Comparison of ENCODE assay signal across 8 cellular contexts in the genomic region with DNA sequence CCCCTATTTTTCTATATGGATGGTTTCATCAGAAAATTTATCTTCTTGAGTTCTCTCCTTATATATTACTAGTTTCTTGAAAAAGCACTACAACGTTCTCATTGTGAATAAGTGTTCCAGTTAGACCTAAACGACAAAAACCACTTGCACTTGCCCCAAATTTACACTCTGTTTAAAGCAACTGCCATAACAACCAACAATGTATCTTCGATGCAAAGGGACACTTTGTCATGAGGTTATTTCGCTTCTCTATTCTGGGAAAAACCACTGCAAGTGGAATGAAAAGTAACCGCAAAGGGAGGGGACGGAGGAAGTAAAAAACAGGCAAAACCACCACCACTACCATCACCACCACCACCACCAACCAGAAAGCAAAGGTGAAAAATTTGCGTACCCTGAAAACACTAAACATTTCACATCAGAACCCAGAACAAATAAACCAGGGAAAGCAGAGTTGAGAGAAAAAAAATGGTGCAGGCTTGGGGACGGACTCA. TPM values are rescaled to one million over a fixed set of nuclear protein-coding genes. Genes with fewer than 3 reads are reported as not detected.
A peak's percentile ranks its signal among the peaks of the same experiment; 100 is the strongest.
DNase-seq lines count a peak whose midpoint lies in the region; ATAC-seq and TF ChIP-seq lines count a peak whose summit lies in the region.

No MANE protein-coding gene starts in this region.

- H3K9me3 ChIP-seq in BLaER1: no peaks in the 10 kb centered on the region
- no peaks in the 10 kb centered on the region for H3K9me3 ChIP-seq in HAP-1
- no peaks in the 10 kb centered on the region for H3K9me3 ChIP-seq in WERI-Rb-1 (ENCODE audit: severe bottlenecking)

- H3K4me3 ChIP-seq in BLaER1 (peak overlapping the region; percentile 96), HAP-1 (peak overlapping the region; percentile 53), WERI-Rb-1 (ENCODE audit: low read depth, low read length) (peak overlapping the region; percentile 74), epithelial cell of proximal tubule (ENCODE audit: low read depth, low read length) (peak overlapping the region; percentile 65), rectal smooth muscle tissue (ENCODE audit: low read length) (peak overlapping the region; percentile 93)

- H3K27ac ChIP-seq in BLaER1 (peak overlapping the region; percentile 99), WERI-Rb-1 (peak overlapping the region; percentile 99), rectal smooth muscle tissue (ENCODE audit: low read depth, low read length) (peak overlapping the region; percentile 100)

- H3K4me1 ChIP-seq in BLaER1: peaks cover 31% of the 10 kb centered on the region
- H3K4me1 ChIP-seq in HAP-1: peaks cover 17% of the 10 kb centered on the region
- peaks cover 7% of the 10 kb centered on the region for H3K4me1 ChIP-seq in rectal smooth muscle tissue (ENCODE audit: control insufficient read depth, insufficient read depth, low read length)

- H3K27me3 ChIP-seq in BLaER1 (no peaks in the 10 kb centered on the region), HAP-1 (ENCODE audit: low read depth) (no peaks in the 10 kb centered on the region), WERI-Rb-1 (ENCODE audit: insufficient read depth, low read depth, severe bottlenecking) (no peaks in the 10 kb centered on the region), rectal smooth muscle tissue (ENCODE audit: control insufficient read depth, insufficient read depth, low read length) (no peaks in the 10 kb centered on the region)

- H3K9ac ChIP-seq in BLaER1 (peak overlapping the region; percentile 99), rectal smooth muscle tissue (ENCODE audit: low read length) (peak overlapping the region; percentile 86)

- ATAC-seq in HG02938 (IDR thresholded peaks at IDR 0.05; ENCODE audit: unreplicated experiment): no peak

- H3K36me3 ChIP-seq in BLaER1 (peaks cover 10% of the 10 kb centered on the region), HAP-1 (replicated peaks) (no peaks in the 10 kb centered on the region), WERI-Rb-1 (peaks cover 17% of the 10 kb centered on the region), rectal smooth muscle tissue (ENCODE audit: control insufficient read depth, insufficient read depth, low read length) (no peaks in the 10 kb centered on the region)

- in situ Hi-C loops in HAP-1 (cut with MboI; ENCODE audit: low sequenced_read_pairs): loop anchor here (10.0 kb wide), 1 partner anchor 259 kb away; no protein-coding TSS in a partner anchor

- peaks cover 9% of the 10 kb centered on the region; the same call in 1 of the 2 replicates for H4K20me1 ChIP-seq in BLaER1

- TF ChIP-seq CTCF in WERI-Rb-1 (IDR thresholded peaks at IDR 0.05; ENCODE audit: low read depth, low read length) (no peak), epithelial cell of proximal tubule (conservative IDR thresholded peaks at IDR 0.05; ENCODE audit: low read depth, low read length) (no peak)

- DNase-seq in HAP-1 (ENCODE audit: low spot score in 2 of 2) (no peak), WERI-Rb-1 (no peak), epithelial cell of proximal tubule (ENCODE audit: low read depth) (no peak), NCI-H524 treated with DMSO at 0.1 percent for 48 hours (lab: John Stamatoyannopoulos, UW) (no peak), DMS53 treated with DMSO at 0.1 percent for 48 hours (lab: John Stamatoyannopoulos, UW; ENCODE audit: unreplicated experiment) (no peak)

- peak overlapping the region; percentile 89 for H3K4me2 ChIP-seq in BLaER1

RNA-seq across cellular contexts. Expression of a gene that starts 1.2 kb away (rescaled TPM):
- total RNA-seq in epithelial cell of proximal tubule: 5.1 and 5.8 TPM in 2 replicates
